Comparison of ENCODE assay signal across 8 cellular contexts in the genomic region with DNA sequence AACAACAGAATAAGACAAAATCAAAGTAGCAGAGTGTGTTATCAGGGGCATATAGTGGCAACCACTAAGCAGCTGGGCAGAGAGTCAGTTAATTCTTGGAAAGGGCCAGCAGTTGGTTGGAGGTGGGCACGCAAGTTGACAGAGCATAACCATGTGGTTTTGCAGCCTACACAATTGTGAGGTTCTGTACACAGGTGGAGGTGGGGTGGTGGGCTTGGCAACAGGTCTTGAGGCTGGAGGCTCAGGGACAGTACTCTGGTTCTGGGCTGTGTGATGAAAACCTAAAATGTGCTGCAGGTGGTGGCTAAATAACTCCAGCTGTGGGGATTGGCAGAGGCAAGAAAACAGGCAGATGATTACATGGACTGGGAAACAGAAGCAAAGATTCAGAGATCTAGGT.
"Had no signal": no experiment of that assay in that cellular context is flagged by ENCODE, and none has a peak within 500 bp of the region (broad histone marks: within the 10 kb centered on the region; RNA-seq: fewer than 3 reads in every experiment).

No MANE protein-coding gene starts in this region.

- H3K36me3 ChIP-seq: HAP-1 had no signal

- ATAC-seq: GM23338, HCT116, HepG2 had no signal

- DNase-seq: H7, HFFc6, KBM-7 had no signal

- H3K27ac ChIP-seq: HL-60 had no signal

- H3K4me2 ChIP-seq: GM23338 had no signal

- H3K4me3 ChIP-seq: GM23338, HAP-1 had no signal

- FAIRE-seq: HepG2 had no signal

- H3K4me1 ChIP-seq: HAP-1 had no signal

- H2AFZ ChIP-seq: GM23338 had no signal

- H3K9me3 ChIP-seq: HAP-1 had no signal
